Comparison of ENCODE assay signal across 27 cellular contexts in genomic region chr4:36844448-36844847, GRCh38.
"Had no signal": no experiment of that assay in that cellular context is flagged by ENCODE, and none has a peak within 500 bp of the region (broad histone marks: within the 10 kb centered on the region; RNA-seq: fewer than 3 reads in every experiment).

No MANE protein-coding gene starts in this region.

- DNase-seq: stimulated activated CD4-positive, alpha-beta T cell treated with anti-CD3 and anti-CD28 coated beads, Interleukin-2, amount 100 ng/mL, for 48 hours; stimulated activated CD4-positive, alpha-beta T cell treated with anti-CD3 and anti-CD28 coated beads, Interleukin-4, amount 100 ng/mL, for 1 hour; stimulated activated CD4-positive, alpha-beta T cell treated with anti-CD3 and anti-CD28 coated beads, Interleukin-4, amount 100 ng/mL, for 24 hours; stimulated activated CD4-positive, alpha-beta T cell treated with anti-CD3 and anti-CD28 coated beads, Interleukin-4, amount 100 ng/mL, for 4 hours; stimulated activated CD8-positive, alpha-beta memory T cell treated with anti-CD3 and anti-CD28 coated beads, Interleukin-4, amount 100 ng/mL, for 48 hours; stimulated activated naive B cell treated with anti-CD40 and anti-IgM and Interleukin-4, amounts not matched to agents 10 μg/mL and 1 μg/mL and 100 μg/mL, for 72 hours; stimulated activated naive CD4-positive, alpha-beta T cell; stimulated activated naive CD4-positive, alpha-beta T cell treated with Interleukin-2 at 50 U/mL for 16 hours; stimulated activated naive CD8-positive, alpha-beta T cell treated with anti-CD3 and anti-CD28 coated beads, Interleukin-15, amount 100 ng/mL, for 72 hours; stimulated activated naive CD8-positive, alpha-beta T cell treated with anti-CD3 and anti-CD28 coated beads, Interleukin-15, Interleukin-2, amounts not matched to agents 100 U/mL and 50 U/mL, for 24 hours; stomach; substantia nigra; testis; thyroid gland; tibial artery; transverse colon; trophoblast cell; upper lobe of left lung; upper lobe of right lung; uterus had no signal

- ATAC-seq: stimulated activated effector memory CD8-positive, alpha-beta T cell treated with anti-CD3 and anti-CD28 coated beads, Interleukin-12 subunit alpha, Interleukin-12 subunit beta, amount 100 ng/mL, for 72 hours; stimulated activated memory B cell treated with anti-CD40 and anti-IgM and Interleukin-4, amounts not matched to agents 10 μg/mL and 1 μg/mL and 100 μg/mL, for 72 hours; stimulated activated naive B cell treated with anti-CD40 and anti-IgM and Interleukin-4, amounts not matched to agents 10 μg/mL and 1 μg/mL and 100 μg/mL, for 72 hours; stimulated activated naive CD8-positive, alpha-beta T cell treated with anti-CD3 and anti-CD28 coated beads, Interleukin-15, amount 100 ng/mL, for 72 hours; stimulated activated naive CD8-positive, alpha-beta T cell treated with anti-CD3 and anti-CD28 coated beads, Interleukin-15, Interleukin-2, amounts not matched to agents 100 U/mL and 50 U/mL, for 24 hours; upper lobe of right lung had no signal

- H3K36me3 ChIP-seq: stomach, suprapubic skin, thoracic aorta, thyroid gland, tibial artery, tibial nerve, transverse colon, upper lobe of left lung, upper lobe of right lung, uterus, vagina had no signal

- H3K4me1 ChIP-seq: stomach, suprapubic skin, testis, thyroid gland, tibial artery, tibial nerve, transverse colon, upper lobe of left lung, upper lobe of right lung, uterus, vagina had no signal

- FAIRE-seq: urothelium cell line had no signal

- H3K9me3 ChIP-seq: stomach, suprapubic skin, testis, thoracic aorta, thyroid gland, tibial artery, tibial nerve, transverse colon, upper lobe of left lung, upper lobe of right lung, uterus, vagina had no signal

- H3K27me3 ChIP-seq: stomach, suprapubic skin, testis, thyroid gland, tibial artery, tibial nerve, transverse colon, upper lobe of left lung, upper lobe of right lung, uterus, vagina had no signal

- H3K4me3 ChIP-seq: stomach, suprapubic skin, testis, thoracic aorta, thyroid gland, tibial artery, tibial nerve, transverse colon, upper lobe of left lung, upper lobe of right lung, uterus, vagina had no signal

- H3K27ac ChIP-seq: stomach, suprapubic skin, testis, thoracic aorta, thyroid gland, tibial artery, tibial nerve, transverse colon, upper lobe of left lung, upper lobe of right lung, uterus, vagina had no signal
